Comparison of ENCODE assay signal across 1 cellular context in the genomic region with DNA sequence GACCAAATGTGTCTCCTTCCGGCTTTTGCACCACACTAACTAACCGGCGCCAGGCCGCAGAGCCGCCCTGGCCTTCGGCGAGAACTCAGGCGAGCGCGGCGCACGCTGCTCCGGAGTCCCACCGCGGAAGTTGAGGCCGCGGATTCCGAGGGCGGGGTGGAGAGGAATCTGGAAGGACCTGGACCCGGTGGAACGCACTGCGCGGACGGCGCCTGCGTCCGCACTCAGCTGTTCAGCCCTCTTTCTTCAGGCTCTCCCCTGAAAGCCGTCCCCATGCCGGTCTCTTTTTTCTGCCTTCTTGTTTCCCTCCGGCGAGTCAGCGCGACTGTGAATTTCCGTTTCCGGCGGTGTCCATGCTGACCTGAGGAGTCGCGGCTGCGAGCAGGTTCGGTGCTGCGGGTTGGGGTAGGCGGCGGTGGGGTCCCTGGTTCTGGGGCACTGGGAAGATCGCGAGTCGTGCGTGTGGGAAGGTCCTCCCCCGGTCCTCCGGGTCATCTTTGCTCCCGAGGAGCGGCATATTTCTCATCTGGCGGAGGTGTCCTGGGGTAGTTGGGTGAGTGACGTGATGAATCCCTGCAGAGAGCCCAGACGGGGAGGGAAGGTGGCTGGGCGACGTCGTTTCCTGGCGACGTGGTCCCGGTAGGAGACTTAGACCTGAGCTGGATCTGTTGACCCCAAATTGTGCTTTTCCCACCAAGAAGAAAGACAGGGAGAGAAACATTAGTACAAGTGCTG.
TF ChIP-seq lines count a peak whose summit lies in the region.

A gene with protein sequence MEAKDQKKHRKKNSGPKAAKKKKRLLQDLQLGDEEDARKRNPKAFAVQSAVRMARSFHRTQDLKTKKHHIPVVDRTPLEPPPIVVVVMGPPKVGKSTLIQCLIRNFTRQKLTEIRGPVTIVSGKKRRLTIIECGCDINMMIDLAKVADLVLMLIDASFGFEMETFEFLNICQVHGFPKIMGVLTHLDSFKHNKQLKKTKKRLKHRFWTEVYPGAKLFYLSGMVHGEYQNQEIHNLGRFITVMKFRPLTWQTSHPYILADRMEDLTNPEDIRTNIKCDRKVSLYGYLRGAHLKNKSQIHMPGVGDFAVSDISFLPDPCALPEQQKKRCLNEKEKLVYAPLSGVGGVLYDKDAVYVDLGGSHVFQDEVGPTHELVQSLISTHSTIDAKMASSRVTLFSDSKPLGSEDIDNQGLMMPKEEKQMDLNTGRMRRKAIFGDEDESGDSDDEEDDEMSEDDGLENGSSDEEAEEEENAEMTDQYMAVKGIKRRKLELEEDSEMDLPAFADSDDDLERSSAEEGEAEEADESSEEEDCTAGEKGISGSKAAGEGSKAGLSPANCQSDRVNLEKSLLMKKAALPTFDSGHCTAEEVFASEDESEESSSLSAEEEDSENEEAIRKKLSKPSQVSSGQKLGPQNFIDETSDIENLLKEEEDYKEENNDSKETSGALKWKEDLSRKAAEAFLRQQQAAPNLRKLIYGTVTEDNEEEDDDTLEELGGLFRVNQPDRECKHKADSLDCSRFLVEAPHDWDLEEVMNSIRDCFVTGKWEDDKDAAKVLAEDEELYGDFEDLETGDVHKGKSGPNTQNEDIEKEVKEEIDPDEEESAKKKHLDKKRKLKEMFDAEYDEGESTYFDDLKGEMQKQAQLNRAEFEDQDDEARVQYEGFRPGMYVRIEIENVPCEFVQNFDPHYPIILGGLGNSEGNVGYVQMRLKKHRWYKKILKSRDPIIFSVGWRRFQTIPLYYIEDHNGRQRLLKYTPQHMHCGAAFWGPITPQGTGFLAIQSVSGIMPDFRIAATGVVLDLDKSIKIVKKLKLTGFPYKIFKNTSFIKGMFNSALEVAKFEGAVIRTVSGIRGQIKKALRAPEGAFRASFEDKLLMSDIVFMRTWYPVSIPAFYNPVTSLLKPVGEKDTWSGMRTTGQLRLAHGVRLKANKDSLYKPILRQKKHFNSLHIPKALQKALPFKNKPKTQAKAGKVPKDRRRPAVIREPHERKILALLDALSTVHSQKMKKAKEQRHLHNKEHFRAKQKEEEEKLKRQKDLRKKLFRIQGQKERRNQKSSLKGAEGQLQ (plus strand): TSS at position 350 of the 735 bp plus-strand sequence. CDS start 1,600 bp downstream, outside the sequence.

TF ChIP-seq in HepG2, 621 proteins besides CTCF, POLR2A, EP300 and RAD21 (continued from another document):
- TF ChIP-seq, protein P1, sequence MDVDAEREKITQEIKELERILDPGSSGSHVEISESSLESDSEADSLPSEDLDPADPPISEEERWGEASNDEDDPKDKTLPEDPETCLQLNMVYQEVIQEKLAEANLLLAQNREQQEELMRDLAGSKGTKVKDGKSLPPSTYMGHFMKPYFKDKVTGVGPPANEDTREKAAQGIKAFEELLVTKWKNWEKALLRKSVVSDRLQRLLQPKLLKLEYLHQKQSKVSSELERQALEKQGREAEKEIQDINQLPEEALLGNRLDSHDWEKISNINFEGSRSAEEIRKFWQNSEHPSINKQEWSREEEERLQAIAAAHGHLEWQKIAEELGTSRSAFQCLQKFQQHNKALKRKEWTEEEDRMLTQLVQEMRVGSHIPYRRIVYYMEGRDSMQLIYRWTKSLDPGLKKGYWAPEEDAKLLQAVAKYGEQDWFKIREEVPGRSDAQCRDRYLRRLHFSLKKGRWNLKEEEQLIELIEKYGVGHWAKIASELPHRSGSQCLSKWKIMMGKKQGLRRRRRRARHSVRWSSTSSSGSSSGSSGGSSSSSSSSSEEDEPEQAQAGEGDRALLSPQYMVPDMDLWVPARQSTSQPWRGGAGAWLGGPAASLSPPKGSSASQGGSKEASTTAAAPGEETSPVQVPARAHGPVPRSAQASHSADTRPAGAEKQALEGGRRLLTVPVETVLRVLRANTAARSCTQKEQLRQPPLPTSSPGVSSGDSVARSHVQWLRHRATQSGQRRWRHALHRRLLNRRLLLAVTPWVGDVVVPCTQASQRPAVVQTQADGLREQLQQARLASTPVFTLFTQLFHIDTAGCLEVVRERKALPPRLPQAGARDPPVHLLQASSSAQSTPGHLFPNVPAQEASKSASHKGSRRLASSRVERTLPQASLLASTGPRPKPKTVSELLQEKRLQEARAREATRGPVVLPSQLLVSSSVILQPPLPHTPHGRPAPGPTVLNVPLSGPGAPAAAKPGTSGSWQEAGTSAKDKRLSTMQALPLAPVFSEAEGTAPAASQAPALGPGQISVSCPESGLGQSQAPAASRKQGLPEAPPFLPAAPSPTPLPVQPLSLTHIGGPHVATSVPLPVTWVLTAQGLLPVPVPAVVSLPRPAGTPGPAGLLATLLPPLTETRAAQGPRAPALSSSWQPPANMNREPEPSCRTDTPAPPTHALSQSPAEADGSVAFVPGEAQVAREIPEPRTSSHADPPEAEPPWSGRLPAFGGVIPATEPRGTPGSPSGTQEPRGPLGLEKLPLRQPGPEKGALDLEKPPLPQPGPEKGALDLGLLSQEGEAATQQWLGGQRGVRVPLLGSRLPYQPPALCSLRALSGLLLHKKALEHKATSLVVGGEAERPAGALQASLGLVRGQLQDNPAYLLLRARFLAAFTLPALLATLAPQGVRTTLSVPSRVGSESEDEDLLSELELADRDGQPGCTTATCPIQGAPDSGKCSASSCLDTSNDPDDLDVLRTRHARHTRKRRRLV (CRISPR knock-in tag; IDR thresholded peaks at IDR 0.05) = peak; percentile 87; the same call in 1 of the 2 replicates
- TF ChIP-seq SNAPC2 (CRISPR knock-in tag; IDR thresholded peaks at IDR 0.05) (0 out of 2 replicates have a peak, but pooled peaks have one; percentile 67), TAF1 (CRISPR knock-in tag; IDR thresholded peaks at IDR 0.05) (peak; percentile 94), RBFOX2 (IDR thresholded peaks at IDR 0.05; ENCODE audit: low read depth, low read length) (peak; percentile 91), MAFK (conservative IDR thresholded peaks at IDR 0.05 in 1 of 2, IDR thresholded peaks at IDR 0.05 in 1 of 2; ENCODE audit: low read length in 2 of 2) (no peak), KLF16 (CRISPR knock-in tag; IDR thresholded peaks at IDR 0.05) (peak in 1 of 2 experiments; percentile 96; a peak in 2 of 4 replicates), CREB1 (IDR thresholded peaks at IDR 0.05) (peak; percentile 76), CREB1 (CRISPR knock-in tag; IDR thresholded peaks at IDR 0.05) (peak; percentile 91), ZNF737 (CRISPR knock-in tag; IDR thresholded peaks at IDR 0.05; ENCODE audit: borderline replicate concordance) (peak; percentile 35; the same call in 1 of the 2 replicates), SRSF1 (optimal IDR thresholded peaks at IDR 0.05; ENCODE audit: low read depth, low read length) (peak; percentile 67), ZFP36L1 (CRISPR knock-in tag; IDR thresholded peaks at IDR 0.05) (no peak), FOXA3 (CRISPR knock-in tag; IDR thresholded peaks at IDR 0.05) (peak; percentile 76; the same call in 1 of the 2 replicates), HOXA9 (CRISPR knock-in tag; IDR thresholded peaks at IDR 0.05; ENCODE audit: borderline replicate concordance) (0 out of 2 replicates have a peak, but pooled peaks have one; percentile 44), GTF2F1 (IDR thresholded peaks at IDR 0.05; ENCODE audit: low read length) (no peak), POLR2AphosphoS2 (IDR thresholded peaks at IDR 0.05; ENCODE audit: low read depth, low read length) (peak; percentile 85; the same call in 1 of the 2 replicates)
- TF ChIP-seq, protein P2, sequence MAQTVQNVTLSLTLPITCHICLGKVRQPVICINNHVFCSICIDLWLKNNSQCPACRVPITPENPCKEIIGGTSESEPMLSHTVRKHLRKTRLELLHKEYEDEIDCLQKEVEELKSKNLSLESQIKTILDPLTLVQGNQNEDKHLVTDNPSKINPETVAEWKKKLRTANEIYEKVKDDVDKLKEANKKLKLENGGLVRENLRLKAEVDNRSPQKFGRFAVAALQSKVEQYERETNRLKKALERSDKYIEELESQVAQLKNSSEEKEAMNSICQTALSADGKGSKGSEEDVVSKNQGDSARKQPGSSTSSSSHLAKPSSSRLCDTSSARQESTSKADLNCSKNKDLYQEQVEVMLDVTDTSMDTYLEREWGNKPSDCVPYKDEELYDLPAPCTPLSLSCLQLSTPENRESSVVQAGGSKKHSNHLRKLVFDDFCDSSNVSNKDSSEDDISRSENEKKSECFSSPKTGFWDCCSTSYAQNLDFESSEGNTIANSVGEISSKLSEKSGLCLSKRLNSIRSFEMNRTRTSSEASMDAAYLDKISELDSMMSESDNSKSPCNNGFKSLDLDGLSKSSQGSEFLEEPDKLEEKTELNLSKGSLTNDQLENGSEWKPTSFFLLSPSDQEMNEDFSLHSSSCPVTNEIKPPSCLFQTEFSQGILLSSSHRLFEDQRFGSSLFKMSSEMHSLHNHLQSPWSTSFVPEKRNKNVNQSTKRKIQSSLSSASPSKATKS (CRISPR knock-in tag; IDR thresholded peaks at IDR 0.05) = 0 out of 2 replicates have a peak, but pooled peaks have one; percentile 36
- TF ChIP-seq, protein P3, sequence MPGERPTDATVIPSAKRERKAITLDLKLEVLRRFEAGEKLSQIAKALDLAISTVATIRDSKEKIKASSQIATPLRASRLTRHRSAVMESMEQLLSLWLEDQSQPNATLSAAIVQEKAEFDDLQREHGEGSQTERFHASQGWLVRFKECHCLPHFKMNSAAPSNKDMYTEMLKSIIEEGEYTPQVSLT (CRISPR knock-in tag; IDR thresholded peaks at IDR 0.05; ENCODE audit: borderline replicate concordance, low read depth) = no peak; the same call in 1 of the 2 replicates
- TF ChIP-seq, protein P4, sequence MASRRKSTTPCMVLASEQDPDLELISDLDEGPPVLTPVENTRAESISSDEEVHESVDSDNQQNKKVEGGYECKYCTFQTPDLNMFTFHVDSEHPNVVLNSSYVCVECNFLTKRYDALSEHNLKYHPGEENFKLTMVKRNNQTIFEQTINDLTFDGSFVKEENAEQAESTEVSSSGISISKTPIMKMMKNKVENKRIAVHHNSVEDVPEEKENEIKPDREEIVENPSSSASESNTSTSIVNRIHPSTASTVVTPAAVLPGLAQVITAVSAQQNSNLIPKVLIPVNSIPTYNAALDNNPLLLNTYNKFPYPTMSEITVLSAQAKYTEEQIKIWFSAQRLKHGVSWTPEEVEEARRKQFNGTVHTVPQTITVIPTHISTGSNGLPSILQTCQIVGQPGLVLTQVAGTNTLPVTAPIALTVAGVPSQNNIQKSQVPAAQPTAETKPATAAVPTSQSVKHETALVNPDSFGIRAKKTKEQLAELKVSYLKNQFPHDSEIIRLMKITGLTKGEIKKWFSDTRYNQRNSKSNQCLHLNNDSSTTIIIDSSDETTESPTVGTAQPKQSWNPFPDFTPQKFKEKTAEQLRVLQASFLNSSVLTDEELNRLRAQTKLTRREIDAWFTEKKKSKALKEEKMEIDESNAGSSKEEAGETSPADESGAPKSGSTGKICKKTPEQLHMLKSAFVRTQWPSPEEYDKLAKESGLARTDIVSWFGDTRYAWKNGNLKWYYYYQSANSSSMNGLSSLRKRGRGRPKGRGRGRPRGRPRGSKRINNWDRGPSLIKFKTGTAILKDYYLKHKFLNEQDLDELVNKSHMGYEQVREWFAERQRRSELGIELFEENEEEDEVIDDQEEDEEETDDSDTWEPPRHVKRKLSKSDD (CRISPR knock-in tag; IDR thresholded peaks at IDR 0.05; ENCODE audit: low read depth) = peak; percentile 68; the same call in 1 of the 2 replicates
